In the genomic region with DNA sequence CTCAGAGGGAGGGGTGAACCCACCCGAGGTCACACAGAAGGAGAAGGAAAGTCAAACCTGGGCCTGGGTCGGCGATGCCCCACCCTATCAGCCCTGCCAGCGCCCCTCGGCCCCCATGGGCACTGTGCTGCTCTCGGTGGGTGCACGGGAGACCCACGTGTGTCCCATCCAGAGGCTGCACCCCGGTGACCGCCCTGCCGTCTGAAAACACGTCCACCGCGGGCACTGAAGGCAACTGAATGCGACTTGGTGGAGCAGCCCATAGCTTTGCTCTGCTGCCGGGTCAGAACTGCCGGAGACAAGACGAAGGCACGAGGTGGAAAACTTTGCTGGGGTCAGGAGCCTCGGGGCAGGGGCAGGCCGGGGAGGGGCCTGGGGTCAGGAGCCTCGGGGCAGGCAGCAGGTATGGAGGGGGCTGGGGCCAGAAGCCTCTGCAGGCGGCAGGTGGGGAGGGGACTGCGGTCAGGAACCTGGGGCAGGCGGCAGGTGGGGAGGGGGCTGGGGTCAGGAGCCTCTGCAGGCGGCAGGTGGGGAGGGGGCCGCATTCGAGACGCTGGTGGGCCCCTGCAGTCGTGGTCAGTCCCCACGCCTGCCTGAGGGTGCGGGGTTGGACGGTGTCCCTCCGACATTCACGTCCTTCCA, we compare ENCODE assay signal across 14 cellular contexts. TPM values are rescaled to one million over a fixed set of nuclear protein-coding genes. Genes with fewer than 3 reads are reported as not detected.
A peak's percentile ranks its signal among the peaks of the same experiment; 100 is the strongest.
DNase-seq lines count a peak whose midpoint lies in the region; ATAC-seq and TF ChIP-seq lines count a peak whose summit lies in the region.
"Had no signal": no experiment of that assay in that cellular context is flagged by ENCODE, and none has a peak within 500 bp of the region (broad histone marks: within the 10 kb centered on the region; RNA-seq: fewer than 3 reads in every experiment).

No MANE protein-coding gene starts in this region.

- H3K9ac ChIP-seq in HUES6 (ENCODE audit: low read length) (peak overlapping the region; percentile 63), mucosa of stomach (ENCODE audit: low read length) (peak overlapping the region; percentile 49), subcutaneous abdominal adipose tissue (ENCODE audit: low read length in 5 of 5) (peak overlapping the region in 3 of 5 donors; percentile 64 to 83 (median 78))

- ATAC-seq in GM19397 (IDR thresholded peaks at IDR 0.05; ENCODE audit: unreplicated experiment) = no peak

- H3K9me3 ChIP-seq in HUES6 (ENCODE audit: control insufficient read depth, insufficient read depth, low read depth, low read length) (no peaks in the 10 kb centered on the region), mucosa of stomach (ENCODE audit: control insufficient read depth, low read length) (no peaks in the 10 kb centered on the region), subcutaneous abdominal adipose tissue (ENCODE audit: control insufficient read depth in 5 of 5, low read length in 5 of 5) (peaks cover 0 to 5% (median 3%) of the 10 kb centered on the region in 5 donors)

- intact Hi-C loops in dorsolateral prefrontal cortex (cut with DNase I) = loop anchor here (2.0 to 10.0 kb wide), 2 partner anchors 29 to 155 kb away; no protein-coding TSS in a partner anchor

- H3K36me3 ChIP-seq in HUES6 (ENCODE audit: control insufficient read depth, insufficient read depth, low read length) = peaks cover 6% of the 10 kb centered on the region
- H3K36me3 ChIP-seq in mucosa of stomach (ENCODE audit: control insufficient read depth, insufficient read depth, low read length) = no peaks in the 10 kb centered on the region
- peaks cover 0 to 25% (median 9%) of the 10 kb centered on the region in 5 donors for H3K36me3 ChIP-seq in subcutaneous abdominal adipose tissue (ENCODE audit: control insufficient read depth in 5 of 5, insufficient read depth in 5 of 5, low read length in 5 of 5)

- H3K27ac ChIP-seq in HUES6 (ENCODE audit: low read depth, low read length) (peak overlapping the region; percentile 28; the same call in 1 of the 2 replicates), dorsolateral prefrontal cortex (peak overlapping the region in 51 of 59 donors; percentile 26 to 94 (median 82)), subcutaneous abdominal adipose tissue (ENCODE audit: low read depth, low read length) (peak overlapping the region; percentile 94)

- H3K4me1 ChIP-seq in HUES6 (ENCODE audit: control insufficient read depth, insufficient read depth, low read length) = peaks cover 38% of the 10 kb centered on the region
- H3K4me1 ChIP-seq in mucosa of stomach (ENCODE audit: control insufficient read depth, insufficient read depth, low read length) = peaks cover 4% of the 10 kb centered on the region
- peaks cover 0 to 47% (median 37%) of the 10 kb centered on the region in 5 donors for H3K4me1 ChIP-seq in subcutaneous abdominal adipose tissue (ENCODE audit: control insufficient read depth in 5 of 5, insufficient read depth in 5 of 5, low read length in 5 of 5)

- DNase-seq in dorsolateral prefrontal cortex (no peak), mesenteric fat pad (ENCODE audit: low spot score) (no peak), GM03348 (ENCODE audit: low spot score) (no peak), NCI-H128 (lab: John Stamatoyannopoulos, UW; ENCODE audit: unreplicated experiment) (no peak)
- DNase-seq: CD4-positive, CD25-positive, alpha-beta regulatory T cell; effector memory CD4-positive, alpha-beta T cell; GF-D8; hippocampal formation; NCI-H1048; NCI-H345 had no signal

- H3K4me3 ChIP-seq in HUES6 (ENCODE audit: low read depth, low read length) (no peak overlapping the region), dorsolateral prefrontal cortex (peak overlapping the region in 6 of 59 donors; percentile 1 to 29 (median 24)), mucosa of stomach (ENCODE audit: low read length) (no peak overlapping the region), subcutaneous abdominal adipose tissue (ENCODE audit: low read depth in 1 of 5, low read length in 5 of 5) (no peak overlapping the region)

- TF ChIP-seq CTCF in dorsolateral prefrontal cortex (IDR thresholded peaks at IDR 0.05 in 54 of 56, conservative IDR thresholded peaks at IDR 0.05 in 2 of 56; ENCODE audit: low read depth in 1 of 56, partially characterized antibody in 56 of 56) = no peak

- H3K27me3 ChIP-seq in HUES6 (ENCODE audit: control insufficient read depth, insufficient read depth, low read length) (no peaks in the 10 kb centered on the region), dorsolateral prefrontal cortex (no peaks in the 10 kb centered on the region), mucosa of stomach (ENCODE audit: control insufficient read depth, insufficient read depth, low read length) (no peaks in the 10 kb centered on the region), subcutaneous abdominal adipose tissue (ENCODE audit: control insufficient read depth in 5 of 5, insufficient read depth in 4 of 5, low read length in 5 of 5) (no peaks in the 10 kb centered on the region)

RNA-seq across cellular contexts. Expression of a gene that starts 30.5 kb away (rescaled TPM):
- total RNA-seq in dorsolateral prefrontal cortex (100 to 1,000 TPM in 105 of 120 experiments, 10 to 100 TPM in 15; 52.4 to 207 (median 126) TPM), mesenteric fat pad (40.0 TPM)

RNA-seq across cellular contexts. Expression of a gene that starts 38.4 kb away (rescaled TPM):
- total RNA-seq in dorsolateral prefrontal cortex = 1 to 10 TPM in 12 of 120 experiments, under 1 TPM in 19, not detected in 89; 0.14 to 4.5 (median 0.81) TPM
- total RNA-seq in mesenteric fat pad = 0.39 TPM

RNA-seq across cellular contexts. Expression of a gene that starts 43.1 kb away (rescaled TPM):
- total RNA-seq in dorsolateral prefrontal cortex = 10 to 100 TPM; 18.8 to 43.6 (median 24.6) TPM
- 18.9 TPM for total RNA-seq in mesenteric fat pad

Comparison
In these comparisons a context has a peak if more than half of its experiments do, and no peak if none do; other contexts are left out.
1. H3K27ac ChIP-seq: peak in every context shown above with its lines; median percentile 94 in subcutaneous abdominal adipose tissue; 82 in dorsolateral prefrontal cortex; 28 in HUES6.